Comparison of ENCODE assay signal across 15 cellular contexts in the genomic region with DNA sequence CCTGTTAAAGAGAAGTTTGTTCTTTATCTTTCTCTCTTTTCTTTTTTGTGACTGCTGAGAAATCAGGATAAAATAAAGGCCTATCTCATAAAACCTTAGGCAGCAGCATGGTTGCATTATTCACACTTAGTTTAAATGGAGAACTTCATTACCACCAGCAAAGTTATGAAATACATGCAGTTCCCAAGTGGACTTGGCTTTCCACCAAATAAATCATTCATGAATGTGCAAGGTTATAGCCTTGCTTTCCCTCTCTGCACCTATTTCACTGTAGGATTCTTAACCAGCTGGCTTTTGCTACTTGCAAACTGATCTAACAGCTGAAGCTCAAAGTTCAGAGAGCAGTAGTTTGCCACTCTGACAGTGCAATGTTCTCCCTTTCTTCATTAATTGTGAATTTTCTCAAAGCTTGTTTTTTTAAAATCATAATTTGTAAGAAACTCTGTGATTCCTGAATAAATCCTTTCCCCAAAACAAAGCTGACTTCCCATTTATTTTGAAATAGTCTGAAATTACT.
DNase-seq lines count a peak whose midpoint lies in the region; ATAC-seq and TF ChIP-seq lines count a peak whose summit lies in the region.
"Had no signal": no experiment of that assay in that cellular context is flagged by ENCODE, and none has a peak within 500 bp of the region (broad histone marks: within the 10 kb centered on the region; RNA-seq: fewer than 3 reads in every experiment).

No MANE protein-coding gene starts in this region.

- TF ChIP-seq POLR2A in breast epithelium (IDR thresholded peaks at IDR 0.05), result no peak

- H3K27ac ChIP-seq in breast epithelium, result no peak overlapping the region
- H3K27ac ChIP-seq: C4-2B had no signal

- H3K27me3 ChIP-seq in breast epithelium, result no peaks in the 10 kb centered on the region

- H3K27ac Mint-ChIP-seq in MCF 10A (ENCODE audit: low read depth, unreplicated experiment), result no peak overlapping the region

- POLR2A ChIA-PET in MCF 10A (lab: Yijun Ruan, JAX), result interaction anchor here (0.6 to 1.3 kb wide), 4 partner anchors 8 to 96 kb away, joined by 3 to 8 read pairs (median 3); no protein-coding TSS in a partner anchor

- no peaks in the 10 kb centered on the region for H3K36me3 Mint-ChIP-seq in MCF 10A (ENCODE audit: insufficient read depth, unreplicated experiment)

- H3K9me3 ChIP-seq in breast epithelium, result no peaks in the 10 kb centered on the region
- H3K9me3 ChIP-seq: HAP-1 had no signal

- DNase-seq in MCF 10A (ENCODE audit: unreplicated experiment) (peak; percentile 68), breast epithelium (ENCODE audit: low spot score in 2 of 2) (no peak), astrocyte of the hippocampus (ENCODE audit: low read depth, low spot score) (peak; percentile 4), iris pigment epithelial cell (ENCODE audit: low read depth) (peak; percentile 7), superior temporal gyrus (ENCODE audit: extremely low spot score) (peak; percentile 23), GM19238 (ENCODE audit: insufficient read length, low spot score) (no peak), nucleus accumbens (lab: John Stamatoyannopoulos, UW) (no peak)
- DNase-seq: NCI-H146, NCI-H2081 treated with DMSO at 0.1 percent for 48 hours, NCI-H345, NCI-H526 treated with DMSO at 0.1 percent for 48 hours, SHP77 had no signal

- CTCF ChIA-PET in MCF 10A (lab: Yijun Ruan, JAX), result interaction anchor here (0.8 kb wide), 1 partner anchor 107 kb away, joined by 3 read pairs; no protein-coding TSS in a partner anchor

- H3K4me1 Mint-ChIP-seq in MCF 10A (ENCODE audit: insufficient read depth, unreplicated experiment), result peaks cover 21% of the 10 kb centered on the region

- no peak for ATAC-seq in HG03442 (IDR thresholded peaks at IDR 0.05; ENCODE audit: unreplicated experiment)

- no peaks in the 10 kb centered on the region for H3K27me3 Mint-ChIP-seq in MCF 10A (ENCODE audit: insufficient read depth, unreplicated experiment)

- H3K36me3 ChIP-seq in breast epithelium, result no peaks in the 10 kb centered on the region
- H3K36me3 ChIP-seq: HAP-1 had no signal

- H3K4me3 ChIP-seq in breast epithelium, result no peak overlapping the region
- H3K4me3 ChIP-seq: HAP-1 had no signal

- intact Hi-C loops in MCF 10A (cut with micrococcal nuclease) (no loop called here), breast epithelium (cut with DNase I; ENCODE audit: low total_unique reads) (no loop called here)

- no peaks in the 10 kb centered on the region for H3K4me1 ChIP-seq in breast epithelium

- TF ChIP-seq CTCF in MCF 10A (IDR thresholded peaks at IDR 0.05; ENCODE audit: unreplicated experiment), result no peak
- no peak for TF ChIP-seq CTCF in breast epithelium (IDR thresholded peaks at IDR 0.05)

- no TSS peak for BruUV-seq in MCF 10A (replicated peaks; lab: Mats Ljungman, UMichigan)

- H3K4me3 Mint-ChIP-seq in MCF 10A (ENCODE audit: unreplicated experiment), result peak overlapping the region; percentile 4

- H3K9me3 Mint-ChIP-seq in MCF 10A (ENCODE audit: unreplicated experiment), result no peaks in the 10 kb centered on the region

Comparison
In these comparisons a context has a peak if more than half of its experiments do, and no peak if none do; other contexts are left out.
1. DNase-seq: peak in MCF 10A (single experiment), astrocyte of the hippocampus (single experiment), iris pigment epithelial cell (single experiment) and superior temporal gyrus (single experiment); none in breast epithelium (0 of 2), GM19238 (single experiment) and nucleus accumbens (0 of 56).